ENCODE assay signal across 22 cellular contexts in genomic region chr11:1499899-1500298, GRCh38.
"Had no signal": no experiment of that assay in that cellular context is flagged by ENCODE, and none has a peak within 500 bp of the region (broad histone marks: within the 10 kb centered on the region; RNA-seq: fewer than 3 reads in every experiment).

No MANE protein-coding gene starts in this region.

- H3K27me3 ChIP-seq: dorsolateral prefrontal cortex, gastrocnemius medialis, vagina had no signal

- H3K36me3 ChIP-seq: gastrocnemius medialis, prostate gland, thoracic aorta, vagina had no signal

- H3K27me3 Mint-ChIP-seq: activated B cell treated with CpG ODN at 0.5 μM for 24 hours; activated CD8-positive, alpha-beta T cell treated with anti-CD3 and anti-CD28 coated beads for 36 hours; activated T-helper 17 cell treated with anti-CD3 and anti-CD28 coated beads, Interleukin-2, amount 50 U/mL, for 72 hours; naive thymus-derived CD8-positive, alpha-beta T cell; stimulated activated naive CD8-positive, alpha-beta T cell treated with anti-CD3 and anti-CD28 coated beads, Interleukin-15, Interleukin-2, amounts not matched to agents 100 ng/mL and 50 ng/mL, for 24 hours; T-helper 17 cell; type B pancreatic cell had no signal

- ATAC-seq: activated CD8-positive, alpha-beta T cell treated with anti-CD3 and anti-CD28 coated beads for 36 hours; activated naive CD4-positive, alpha-beta T cell treated with anti-CD3 and anti-CD28 coated beads, Interleukin-2, amount 50 U/mL, for 72 hours; activated T-cell treated with anti-CD3 and anti-CD28 coated beads, Interleukin-2, amount 50 U/mL, for 4 hours; activated T-helper 17 cell treated with anti-CD3 and anti-CD28 coated beads, Interleukin-2, amount 50 U/mL, for 72 hours; gastrocnemius medialis; naive thymus-derived CD8-positive, alpha-beta T cell; SK-N-SH treated with all-trans-retinoic acid at 6 μM for 48 hours; T-helper 17 cell had no signal

- H3K4me3 Mint-ChIP-seq: activated B cell treated with CpG ODN at 0.5 μM for 24 hours; activated CD8-positive, alpha-beta T cell treated with anti-CD3 and anti-CD28 coated beads for 36 hours; activated T-cell treated with anti-CD3 and anti-CD28 coated beads, Interleukin-2, amount 50 U/mL, for 4 hours; activated T-helper 17 cell treated with anti-CD3 and anti-CD28 coated beads, Interleukin-2, amount 50 U/mL, for 72 hours; stimulated activated naive CD8-positive, alpha-beta T cell treated with anti-CD3 and anti-CD28 coated beads, Interleukin-15, Interleukin-2, amounts not matched to agents 100 ng/mL and 50 ng/mL, for 24 hours; T-helper 17 cell; type B pancreatic cell had no signal

- DNase-seq: activated B cell treated with CpG ODN at 0.5 μM for 24 hours; activated CD4-positive, alpha-beta T cell treated with anti-CD3 and anti-CD28 coated beads, Interleukin-2, amount 50 U/mL, for 1 hour; activated CD8-positive, alpha-beta T cell treated with anti-CD3 and anti-CD28 coated beads for 36 hours; activated gamma-delta T cell treated with Interleukin-2 at 50 U/mL for 16 hours; activated T-cell treated with anti-CD3 and anti-CD28 coated beads, Interleukin-2, amount 50 U/mL, for 4 hours; effector memory CD4-positive, alpha-beta T cell; gastrocnemius medialis; mesenchymal stem cell; naive thymus-derived CD8-positive, alpha-beta T cell; retina; stimulated activated CD4-positive, alpha-beta T cell treated with anti-CD3 and anti-CD28 coated beads, Interleukin-4, amount 100 ng/mL, for 1 hour; T-helper 17 cell had no signal

- H3K27ac Mint-ChIP-seq: activated B cell treated with CpG ODN at 0.5 μM for 24 hours; activated CD8-positive, alpha-beta T cell treated with anti-CD3 and anti-CD28 coated beads for 36 hours; activated T-helper 17 cell treated with anti-CD3 and anti-CD28 coated beads, Interleukin-2, amount 50 U/mL, for 72 hours; stimulated activated naive CD8-positive, alpha-beta T cell treated with anti-CD3 and anti-CD28 coated beads, Interleukin-15, Interleukin-2, amounts not matched to agents 100 ng/mL and 50 ng/mL, for 24 hours; T-helper 17 cell; type B pancreatic cell had no signal

- H3K9me3 ChIP-seq: gastrocnemius medialis, prostate gland, thoracic aorta, vagina had no signal

- H3K9me3 Mint-ChIP-seq: activated CD8-positive, alpha-beta T cell treated with anti-CD3 and anti-CD28 coated beads for 36 hours; activated T-cell treated with anti-CD3 and anti-CD28 coated beads, Interleukin-2, amount 50 U/mL, for 4 hours had no signal

- H3K27ac ChIP-seq: coronary artery, dorsolateral prefrontal cortex, gastrocnemius medialis, prostate gland, thoracic aorta, vagina had no signal

- H3K4me3 ChIP-seq: coronary artery, dorsolateral prefrontal cortex, gastrocnemius medialis, prostate gland, thoracic aorta, vagina had no signal
